In the genomic region with DNA sequence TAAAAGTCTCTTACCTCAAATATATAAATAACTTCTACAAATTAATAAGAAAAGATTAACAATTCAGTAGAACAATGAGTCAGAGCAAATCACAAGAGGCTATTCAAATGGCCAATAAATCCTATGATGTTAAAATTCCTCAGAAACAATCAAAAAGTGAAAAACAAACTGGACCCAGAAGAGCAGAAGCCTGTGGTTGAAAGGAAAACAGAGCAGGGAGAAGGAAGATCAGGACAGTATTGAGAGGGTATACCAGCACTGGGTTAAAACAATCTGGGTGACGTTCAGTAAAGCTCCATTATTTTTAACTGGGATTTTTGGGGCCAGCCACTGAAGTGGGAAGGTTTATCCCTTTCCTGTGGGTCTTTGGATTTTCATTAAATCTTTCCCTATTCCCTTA, we compare ENCODE assay signal across 3 cellular contexts.
TF ChIP-seq lines count a peak whose summit lies in the region.

No MANE protein-coding gene starts in this region.

TF ChIP-seq in A549, 52 proteins besides CTCF, POLR2A, EP300 and RAD21:
- TF ChIP-seq NFE2L2 (conservative IDR thresholded peaks at IDR 0.05; ENCODE audit: low read length) (no peak), FOSL2 (IDR thresholded peaks at IDR 0.05) (no peak), FOSL2 (CRISPR knock-in tag; IDR thresholded peaks at IDR 0.05) (peak; percentile 38), FOXS1 (CRISPR knock-in tag; IDR thresholded peaks at IDR 0.05) (no peak), FOSB (CRISPR knock-in tag; IDR thresholded peaks at IDR 0.05) (no peak; the same call in 1 of the 2 replicates), HOXB5 (CRISPR knock-in tag; IDR thresholded peaks at IDR 0.05) (0 out of 2 replicates have a peak, but pooled peaks have one; percentile 5), HMGXB4 (CRISPR knock-in tag; IDR thresholded peaks at IDR 0.05; ENCODE audit: borderline replicate concordance) (no peak), RNF2 (IDR thresholded peaks at IDR 0.05; ENCODE audit: borderline replicate concordance, low read depth) (no peak), MAX (IDR thresholded peaks at IDR 0.05) (no peak), CBX8 (IDR thresholded peaks at IDR 0.05) (no peak), EHMT2 (IDR thresholded peaks at IDR 0.05; ENCODE audit: low read depth) (no peak), SMC3 (IDR thresholded peaks at IDR 0.05) (no peak)
- TF ChIP-seq, protein P1, sequence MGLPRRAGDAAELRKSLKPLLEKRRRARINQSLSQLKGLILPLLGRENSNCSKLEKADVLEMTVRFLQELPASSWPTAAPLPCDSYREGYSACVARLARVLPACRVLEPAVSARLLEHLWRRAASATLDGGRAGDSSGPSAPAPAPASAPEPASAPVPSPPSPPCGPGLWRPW (IDR thresholded peaks at IDR 0.05), result no peak
- TF ChIP-seq, protein P2, sequence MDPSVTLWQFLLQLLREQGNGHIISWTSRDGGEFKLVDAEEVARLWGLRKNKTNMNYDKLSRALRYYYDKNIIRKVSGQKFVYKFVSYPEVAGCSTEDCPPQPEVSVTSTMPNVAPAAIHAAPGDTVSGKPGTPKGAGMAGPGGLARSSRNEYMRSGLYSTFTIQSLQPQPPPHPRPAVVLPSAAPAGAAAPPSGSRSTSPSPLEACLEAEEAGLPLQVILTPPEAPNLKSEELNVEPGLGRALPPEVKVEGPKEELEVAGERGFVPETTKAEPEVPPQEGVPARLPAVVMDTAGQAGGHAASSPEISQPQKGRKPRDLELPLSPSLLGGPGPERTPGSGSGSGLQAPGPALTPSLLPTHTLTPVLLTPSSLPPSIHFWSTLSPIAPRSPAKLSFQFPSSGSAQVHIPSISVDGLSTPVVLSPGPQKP (IDR thresholded peaks at IDR 0.05; ENCODE audit: low read depth, low read length), result no peak

TF ChIP-seq in HCT116, 20 proteins besides CTCF, POLR2A, EP300 and RAD21:
- no peak for TF ChIP-seq SIN3A (IDR thresholded peaks at IDR 0.05; ENCODE audit: low read depth)
- TF ChIP-seq, protein P3, sequence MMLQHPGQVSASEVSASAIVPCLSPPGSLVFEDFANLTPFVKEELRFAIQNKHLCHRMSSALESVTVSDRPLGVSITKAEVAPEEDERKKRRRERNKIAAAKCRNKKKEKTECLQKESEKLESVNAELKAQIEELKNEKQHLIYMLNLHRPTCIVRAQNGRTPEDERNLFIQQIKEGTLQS (IDR thresholded peaks at IDR 0.05), result no peak
- TF ChIP-seq EZH2 (IDR thresholded peaks at IDR 0.05), result no peak
- no peak for TF ChIP-seq ZNF274 (IDR thresholded peaks at IDR 0.05; ENCODE audit: low read depth, low read length)
- TF ChIP-seq ELF1 (IDR thresholded peaks at IDR 0.05; ENCODE audit: borderline replicate concordance, low read depth), result no peak
- TF ChIP-seq ZFX (IDR thresholded peaks at IDR 0.05), result no peak
- TF ChIP-seq, protein P4, sequence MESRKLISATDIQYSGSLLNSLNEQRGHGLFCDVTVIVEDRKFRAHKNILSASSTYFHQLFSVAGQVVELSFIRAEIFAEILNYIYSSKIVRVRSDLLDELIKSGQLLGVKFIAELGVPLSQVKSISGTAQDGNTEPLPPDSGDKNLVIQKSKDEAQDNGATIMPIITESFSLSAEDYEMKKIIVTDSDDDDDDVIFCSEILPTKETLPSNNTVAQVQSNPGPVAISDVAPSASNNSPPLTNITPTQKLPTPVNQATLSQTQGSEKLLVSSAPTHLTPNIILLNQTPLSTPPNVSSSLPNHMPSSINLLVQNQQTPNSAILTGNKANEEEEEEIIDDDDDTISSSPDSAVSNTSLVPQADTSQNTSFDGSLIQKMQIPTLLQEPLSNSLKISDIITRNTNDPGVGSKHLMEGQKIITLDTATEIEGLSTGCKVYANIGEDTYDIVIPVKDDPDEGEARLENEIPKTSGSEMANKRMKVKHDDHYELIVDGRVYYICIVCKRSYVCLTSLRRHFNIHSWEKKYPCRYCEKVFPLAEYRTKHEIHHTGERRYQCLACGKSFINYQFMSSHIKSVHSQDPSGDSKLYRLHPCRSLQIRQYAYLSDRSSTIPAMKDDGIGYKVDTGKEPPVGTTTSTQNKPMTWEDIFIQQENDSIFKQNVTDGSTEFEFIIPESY (IDR thresholded peaks at IDR 0.05; ENCODE audit: extremely low read depth, insufficient replicate concordance, low read length), result no peak
- no peak for TF ChIP-seq CBX3 (IDR thresholded peaks at IDR 0.05; ENCODE audit: low read depth)
- TF ChIP-seq EZH2phosphoT487 (IDR thresholded peaks at IDR 0.05; ENCODE audit: borderline replicate concordance), result no peak
TF ChIP-seq in HCT116: peak in this region for 0.

TF ChIP-seq in H1, 55 proteins besides CTCF, POLR2A, EP300 and RAD21:
- TF ChIP-seq EGR1 (IDR thresholded peaks at IDR 0.05; ENCODE audit: borderline replicate concordance, low read depth, low read length), result no peak
- no peak for TF ChIP-seq TAF7 (optimal IDR thresholded peaks at IDR 0.05; ENCODE audit: borderline replicate concordance, low read depth, low read length)
- TF ChIP-seq RFX5 (IDR thresholded peaks at IDR 0.05; ENCODE audit: borderline replicate concordance, low read depth, low read length), result no peak
- no peak for TF ChIP-seq SIN3A (conservative IDR thresholded peaks at IDR 0.05 in 1 of 2, IDR thresholded peaks at IDR 0.05 in 1 of 2; ENCODE audit: low read depth in 1 of 2, low read length in 2 of 2)
- TF ChIP-seq TEAD4 (IDR thresholded peaks at IDR 0.05; ENCODE audit: low read depth, low read length), result no peak
- no peak for TF ChIP-seq SP2 (IDR thresholded peaks at IDR 0.05; ENCODE audit: low read length)
- no peak for TF ChIP-seq KDM5A (IDR thresholded peaks at IDR 0.05; ENCODE audit: low read length)
- no peak for TF ChIP-seq HDAC2 (IDR thresholded peaks at IDR 0.05; ENCODE audit: borderline replicate concordance in 1 of 2, low read depth in 2 of 2, low read length in 2 of 2)
- no peak for TF ChIP-seq FOSL1 (IDR thresholded peaks at IDR 0.05; ENCODE audit: insufficient read depth, low read depth, low read length)
- TF ChIP-seq HDAC6 (IDR thresholded peaks at IDR 0.05; ENCODE audit: low read depth, low read length), result no peak
- no peak for TF ChIP-seq BACH1 (IDR thresholded peaks at IDR 0.05; ENCODE audit: low read length)
- TF ChIP-seq CREB1 (IDR thresholded peaks at IDR 0.05), result no peak
- TF ChIP-seq CEBPB (IDR thresholded peaks at IDR 0.05; ENCODE audit: low read depth, low read length), result no peak
- no peak for TF ChIP-seq TBP (IDR thresholded peaks at IDR 0.05; ENCODE audit: low read depth, low read length)
- TF ChIP-seq, protein P3 (IDR thresholded peaks at IDR 0.05; ENCODE audit: insufficient read depth, low read depth, low read length), result no peak
- TF ChIP-seq KDM4A (IDR thresholded peaks at IDR 0.05; ENCODE audit: low read depth, low read length, severe bottlenecking), result no peak
- TF ChIP-seq SIRT6 (IDR thresholded peaks at IDR 0.05; ENCODE audit: low read length), result no peak
- TF ChIP-seq CBX8 (IDR thresholded peaks at IDR 0.05; ENCODE audit: borderline replicate concordance, low read depth, low read length), result no peak
- no peak for TF ChIP-seq BRCA1 (IDR thresholded peaks at IDR 0.05; ENCODE audit: low read depth, low read length)
TF ChIP-seq in H1: peak in this region for 0.
